8 cellular contexts compared by ENCODE assay signal in genomic region chr4:169604131-169604900, GRCh38. TPM values are rescaled to one million over a fixed set of nuclear protein-coding genes. Genes with fewer than 3 reads are reported as not detected.
DNase-seq lines count a peak whose midpoint lies in the region; ATAC-seq, FAIRE-seq and TF ChIP-seq lines count a peak whose summit lies in the region.

No MANE protein-coding gene starts in this region.

- DNase-seq in bronchial epithelial cell (ENCODE audit: low read depth) (peak; percentile 82), germinal center (ENCODE audit: low spot score) (no peak), occipital lobe (lab: John Stamatoyannopoulos, UW) (no peak)
- no peak for DNase-seq in stimulated activated naive CD8-positive, alpha-beta T cell treated with anti-CD3 and anti-CD28 coated beads, Interleukin-15, Interleukin-2, amounts not matched to agents 100 U/mL and 50 U/mL, for 24 hours

- H3K36me3 ChIP-seq in ACC112 (ENCODE audit: insufficient read depth, low read length) = peaks cover 17% of the 10 kb centered on the region
- H3K36me3 ChIP-seq in bronchial epithelial cell (ENCODE audit: control insufficient read depth, insufficient read depth, low read length) = peaks cover 4% of the 10 kb centered on the region

- H3K27ac ChIP-seq in ACC112 (ENCODE audit: low read depth, low read length) = peak overlapping the region; percentile 70

- H3K27me3 ChIP-seq in ACC112 (ENCODE audit: insufficient read depth, low read length) (no peaks in the 10 kb centered on the region), bronchial epithelial cell (ENCODE audit: control insufficient read depth, insufficient read depth, low read length) (no peaks in the 10 kb centered on the region)

- TF ChIP-seq CTCF in bronchial epithelial cell (IDR thresholded peaks at IDR 0.05; ENCODE audit: insufficient read depth, low read length, severe bottlenecking) = no peak

- peaks cover 17% of the 10 kb centered on the region for H3K4me1 ChIP-seq in ACC112 (ENCODE audit: control insufficient read depth, insufficient read depth, low read length, unreplicated experiment)

- FAIRE-seq in bronchial epithelial cell (lab: Jason Lieb, UNC) = no peak

- H3K4me3 ChIP-seq in ACC112 (ENCODE audit: low read depth, low read length) = no peak overlapping the region
- H3K4me3 ChIP-seq in bronchial epithelial cell (ENCODE audit: low read depth, low read length) = no peak overlapping the region

- H3K79me2 ChIP-seq in ACC112 (ENCODE audit: control insufficient read depth, insufficient read depth, low read length, unreplicated experiment) = peaks cover 36% of the 10 kb centered on the region

- no peak overlapping the region for H2AFZ ChIP-seq in ACC112 (ENCODE audit: low read length, unreplicated experiment)

- peak; percentile 63 for ATAC-seq in GM19328 (IDR thresholded peaks at IDR 0.05; ENCODE audit: unreplicated experiment)
- ATAC-seq in HG03565 (IDR thresholded peaks at IDR 0.05; ENCODE audit: unreplicated experiment) = peak; percentile 66
- peak; percentile 94 for ATAC-seq in stimulated activated naive CD8-positive, alpha-beta T cell treated with anti-CD3 and anti-CD28 coated beads, Interleukin-15, Interleukin-2, amounts not matched to agents 100 U/mL and 50 U/mL, for 24 hours
- ATAC-seq in HG03175 (IDR thresholded peaks at IDR 0.05; ENCODE audit: unreplicated experiment) = no peak

RNA-seq across cellular contexts. Expression of gene NEK1, which starts 8.1 kb away (rescaled TPM):
- total RNA-seq in bronchial epithelial cell (6.1 and 7.3 TPM in 2 replicates), occipital lobe (31.5 TPM)

RNA-seq across cellular contexts. Expression of gene CLCN3, which starts 16.1 kb away (rescaled TPM):
- total RNA-seq in bronchial epithelial cell = 45.0 and 96.9 TPM in 2 replicates
- 111 TPM for total RNA-seq in occipital lobe
